In the genomic region with DNA sequence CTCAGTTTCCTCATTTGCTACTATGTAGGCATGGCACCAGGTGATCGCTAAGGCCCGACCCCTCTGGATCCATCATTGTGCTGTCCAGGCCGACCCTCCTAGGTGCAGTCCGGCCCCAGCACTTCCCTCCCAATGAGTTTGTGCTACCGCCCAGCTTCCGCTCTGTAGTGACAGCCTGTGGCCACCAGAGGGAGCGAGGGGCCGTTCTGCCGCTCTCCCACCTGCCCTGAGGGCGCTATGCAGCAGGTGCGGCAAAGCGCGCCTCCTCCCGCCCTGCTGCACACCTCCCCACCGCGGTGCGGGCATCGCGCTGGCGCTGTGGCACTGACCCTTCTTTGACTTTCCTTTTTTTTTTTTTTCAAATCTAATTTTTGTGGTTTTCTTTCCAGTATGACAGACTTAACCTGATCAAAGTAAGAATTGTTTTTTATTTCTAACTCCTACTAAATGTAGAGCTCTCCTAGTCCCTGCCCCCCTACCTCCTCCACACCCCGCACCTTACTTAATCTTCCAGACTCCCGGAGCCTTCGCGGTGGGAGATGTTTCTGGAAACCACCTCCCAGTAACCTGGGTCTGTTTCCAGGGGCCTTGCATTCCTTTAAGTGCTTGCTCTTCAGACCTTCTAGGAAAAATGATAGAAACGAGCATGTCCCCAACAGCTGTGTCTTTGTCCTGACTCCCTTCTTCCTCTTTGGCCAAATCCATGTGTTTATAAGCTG, we compare ENCODE assay signal across 8 cellular contexts.
DNase-seq lines count a peak whose midpoint lies in the region; ATAC-seq and TF ChIP-seq lines count a peak whose summit lies in the region.

No MANE protein-coding gene starts in this region.

- no peak overlapping the region for H3K27ac ChIP-seq in AG04450 (ENCODE audit: low read depth, low read length)
- no peak overlapping the region for H3K27ac ChIP-seq in endodermal cell (ENCODE audit: low read depth, low read length)

- H3K9me3 Mint-ChIP-seq in activated CD8-positive, alpha-beta T cell treated with anti-CD3 and anti-CD28 coated beads, Interleukin-2, amount 10 ng/mL, durations not matched to agents 7 days and 5 days (ENCODE audit: insufficient read depth) = no peaks in the 10 kb centered on the region
- H3K9me3 Mint-ChIP-seq in endodermal cell = no peaks in the 10 kb centered on the region
- H3K9me3 Mint-ChIP-seq in naive B cell = peaks cover 0 to 4% (median 0%) of the 10 kb centered on the region in 7 donors
- no peaks in the 10 kb centered on the region for H3K9me3 Mint-ChIP-seq in stimulated activated naive B cell treated with anti-CD40 and anti-IgM and Interleukin-4, amounts not matched to agents 10 μg/mL and 1 μg/mL and 100 μg/mL, for 72 hours

- ATAC-seq in GM18867 (IDR thresholded peaks at IDR 0.05; ENCODE audit: unreplicated experiment) = peak; percentile 94
- peak; percentile 88 for ATAC-seq in HG03060 (IDR thresholded peaks at IDR 0.05; ENCODE audit: low read depth, unreplicated experiment)
- ATAC-seq in activated CD8-positive, alpha-beta T cell treated with anti-CD3 and anti-CD28 coated beads, Interleukin-2, amount 10 ng/mL, durations not matched to agents 7 days and 5 days = peak; percentile 86
- ATAC-seq in naive B cell (ENCODE audit: low read depth in 2 of 2) = peak; percentile 75 to 86
- ATAC-seq in stimulated activated naive B cell treated with anti-CD40 and anti-IgM and Interleukin-4, amounts not matched to agents 10 μg/mL and 1 μg/mL and 100 μg/mL, for 72 hours (replicated peaks) = peak; percentile 85 to 86

- CTCF ChIA-PET in AG04450 (lab: Charles Lee) = interaction anchor here (0.6 to 7.2 kb wide), 59 partner anchors 9 to 1140 kb away, joined by 3 to 212 read pairs (median 5); a partner anchor contains a TSS
- CTCF ChIA-PET in activated CD8-positive, alpha-beta T cell treated with anti-CD3 and anti-CD28 coated beads, Interleukin-2, amount 10 ng/mL, durations not matched to agents 7 days and 5 days (lab: Charles Lee) = interaction anchor here (0.6 to 3.3 kb wide), 24 partner anchors 9 to 326 kb away, joined by 3 to 24 read pairs (median 4); a partner anchor contains a TSS

- H3K36me3 Mint-ChIP-seq in activated CD8-positive, alpha-beta T cell treated with anti-CD3 and anti-CD28 coated beads, Interleukin-2, amount 10 ng/mL, durations not matched to agents 7 days and 5 days (ENCODE audit: low read depth) = no peaks in the 10 kb centered on the region
- H3K36me3 Mint-ChIP-seq in endodermal cell (ENCODE audit: low read depth) = peaks cover 8% of the 10 kb centered on the region
- H3K36me3 Mint-ChIP-seq in naive B cell = no peaks in the 10 kb centered on the region
- no peaks in the 10 kb centered on the region for H3K36me3 Mint-ChIP-seq in stimulated activated naive B cell treated with anti-CD40 and anti-IgM and Interleukin-4, amounts not matched to agents 10 μg/mL and 1 μg/mL and 100 μg/mL, for 72 hours

- 22 to 33% methylated on average over 10 to 25 of the region's 25 CpGs for WGBS in endodermal cell (ENCODE audit: insufficient coverage in 1 of 2, insufficient read length in 1 of 2), 2 experiments

- H3K27me3 Mint-ChIP-seq in activated CD8-positive, alpha-beta T cell treated with anti-CD3 and anti-CD28 coated beads, Interleukin-2, amount 10 ng/mL, durations not matched to agents 7 days and 5 days (ENCODE audit: low read depth) = no peaks in the 10 kb centered on the region
- H3K27me3 Mint-ChIP-seq in endodermal cell (ENCODE audit: insufficient read depth) (peaks cover 14% of the 10 kb centered on the region), naive B cell (peaks cover 9 to 21% (median 13%) of the 10 kb centered on the region in 3 donors)
- H3K27me3 Mint-ChIP-seq in stimulated activated naive B cell treated with anti-CD40 and anti-IgM and Interleukin-4, amounts not matched to agents 10 μg/mL and 1 μg/mL and 100 μg/mL, for 72 hours = peaks cover 7 to 19% of the 10 kb centered on the region in 2 donors

- H3K36me3 ChIP-seq in endodermal cell (ENCODE audit: control insufficient read depth, insufficient read depth, low read length) = peaks cover 40% of the 10 kb centered on the region

- H3K27ac Mint-ChIP-seq in activated CD8-positive, alpha-beta T cell treated with anti-CD3 and anti-CD28 coated beads, Interleukin-2, amount 10 ng/mL, durations not matched to agents 7 days and 5 days = no peak overlapping the region
- H3K27ac Mint-ChIP-seq in endodermal cell (no peak overlapping the region), naive B cell (no peak overlapping the region)
- H3K27ac Mint-ChIP-seq in stimulated activated naive B cell treated with anti-CD40 and anti-IgM and Interleukin-4, amounts not matched to agents 10 μg/mL and 1 μg/mL and 100 μg/mL, for 72 hours = no peak overlapping the region

- peaks cover 15% of the 10 kb centered on the region for H3K4me1 Mint-ChIP-seq in activated CD8-positive, alpha-beta T cell treated with anti-CD3 and anti-CD28 coated beads, Interleukin-2, amount 10 ng/mL, durations not matched to agents 7 days and 5 days (ENCODE audit: low read depth)
- H3K4me1 Mint-ChIP-seq in endodermal cell (peaks cover 11% of the 10 kb centered on the region), naive B cell (peaks cover 14 to 18% (median 18%) of the 10 kb centered on the region in 3 donors)
- peaks cover 6 to 25% of the 10 kb centered on the region in 2 donors for H3K4me1 Mint-ChIP-seq in stimulated activated naive B cell treated with anti-CD40 and anti-IgM and Interleukin-4, amounts not matched to agents 10 μg/mL and 1 μg/mL and 100 μg/mL, for 72 hours

- H3K4me3 Mint-ChIP-seq in activated CD8-positive, alpha-beta T cell treated with anti-CD3 and anti-CD28 coated beads, Interleukin-2, amount 10 ng/mL, durations not matched to agents 7 days and 5 days = no peak overlapping the region
- H3K4me3 Mint-ChIP-seq in endodermal cell = no peak overlapping the region
- peak overlapping the region in 1 of 8 donors; percentile 6 for H3K4me3 Mint-ChIP-seq in naive B cell
- no peak overlapping the region for H3K4me3 Mint-ChIP-seq in stimulated activated naive B cell treated with anti-CD40 and anti-IgM and Interleukin-4, amounts not matched to agents 10 μg/mL and 1 μg/mL and 100 μg/mL, for 72 hours

- POLR2A ChIA-PET in AG04450 (lab: Yijun Ruan, JAX) = no interaction called here
- POLR2A ChIA-PET in activated CD8-positive, alpha-beta T cell treated with anti-CD3 and anti-CD28 coated beads, Interleukin-2, amount 10 ng/mL, durations not matched to agents 7 days and 5 days (lab: Charles Lee) = no interaction called here

- H3K9me3 ChIP-seq in AG04450 (ENCODE audit: control insufficient read depth, insufficient read depth, low read length) (no peaks in the 10 kb centered on the region; the same call in 1 of the 2 replicates), endodermal cell (ENCODE audit: control insufficient read depth, low read length) (no peaks in the 10 kb centered on the region)

- DNase-seq in AG04450 (ENCODE audit: low read depth, low spot score) (no peak), NCI-H226 (peak; percentile 45), endodermal cell (peak; percentile 94), naive B cell (peak; percentile 47)
- peak; percentile 77 for DNase-seq in activated CD8-positive, alpha-beta T cell treated with anti-CD3 and anti-CD28 coated beads, Interleukin-2, amount 10 ng/mL, durations not matched to agents 7 days and 5 days
- DNase-seq in stimulated activated naive B cell treated with anti-CD40 and anti-IgM and Interleukin-4, amounts not matched to agents 10 μg/mL and 1 μg/mL and 100 μg/mL, for 72 hours = peak; percentile 52

- H3K9ac ChIP-seq in endodermal cell (ENCODE audit: extremely low read depth, low read length, poor library complexity, severe bottlenecking) = no peak overlapping the region

- no peak overlapping the region for H3K4me3 ChIP-seq in AG04450 (ENCODE audit: low read depth, low read length)
- no peak overlapping the region for H3K4me3 ChIP-seq in endodermal cell (ENCODE audit: low read length)

- H3K4me1 ChIP-seq in endodermal cell (ENCODE audit: control insufficient read depth, insufficient read depth, low read length) = no peaks in the 10 kb centered on the region

- H3K27me3 ChIP-seq in AG04450 (ENCODE audit: control insufficient read depth, insufficient read depth, low read length) (peaks cover 4% of the 10 kb centered on the region), endodermal cell (ENCODE audit: control insufficient read depth, insufficient read depth, low read length, poor library complexity, severe bottlenecking) (no peaks in the 10 kb centered on the region)

- TF ChIP-seq CTCF in AG04450 (IDR thresholded peaks at IDR 0.05; ENCODE audit: low read depth, low read length) (peak; percentile 95), endodermal cell (conservative IDR thresholded peaks at IDR 0.05) (peak; percentile 95)
